Comparison of ENCODE assay signal across 34 cellular contexts in genomic region chr10:34111179-34111578, GRCh38.
"Had no signal": no experiment of that assay in that cellular context is flagged by ENCODE, and none has a peak within 500 bp of the region (broad histone marks: within the 10 kb centered on the region; RNA-seq: fewer than 3 reads in every experiment).

No MANE protein-coding gene starts in this region.

- H3K36me3 ChIP-seq: MG63 had no signal

- H3K9me3 ChIP-seq: MG63 had no signal

- DNase-seq: Karpas-422, Kasumi-1, KBM-7, KG1, MG63, MM.1S, MV-4-11, NCI-H1048, NCI-H1092, NCI-H1092 treated with DMSO at 0.1 percent for 48 hours, NCI-H1105, NCI-H1105 treated with DMSO at 0.1 percent for 48 hours, NCI-H1417, NCI-H1417 treated with DMSO at 0.1 percent for 48 hours, NCI-H1436, NCI-H1436 treated with DMSO at 0.1 percent for 48 hours, NCI-H146, NCI-H1694, NCI-H1694 treated with DMSO at 0.1 percent for 48 hours, NCI-H187, NCI-H187 treated with DMSO at 0.1 percent for 48 hours, NCI-H1930, NCI-H2029, NCI-H2029 treated with DMSO at 0.1 percent for 48 hours, NCI-H2081 treated with DMSO at 0.1 percent for 48 hours, NCI-H2107, NCI-H2171, NCI-H2171 treated with DMSO at 0.1 percent for 48 hours, NCI-H2227 treated with DMSO at 0.1 percent for 48 hours, NCI-H226, NCI-H345, NCI-H446, NCI-H446 treated with DMSO at 0.1 percent for 48 hours had no signal

- H3K27ac ChIP-seq: KMS-11 had no signal

- H3K4me3 ChIP-seq: MG63 had no signal

- H3K4me2 ChIP-seq: KMS-11 had no signal

- H3K27me3 ChIP-seq: MG63 had no signal

- H3K9ac ChIP-seq: KMS-11 had no signal
